ENCODE assay signal across 23 cellular contexts in the genomic region with DNA sequence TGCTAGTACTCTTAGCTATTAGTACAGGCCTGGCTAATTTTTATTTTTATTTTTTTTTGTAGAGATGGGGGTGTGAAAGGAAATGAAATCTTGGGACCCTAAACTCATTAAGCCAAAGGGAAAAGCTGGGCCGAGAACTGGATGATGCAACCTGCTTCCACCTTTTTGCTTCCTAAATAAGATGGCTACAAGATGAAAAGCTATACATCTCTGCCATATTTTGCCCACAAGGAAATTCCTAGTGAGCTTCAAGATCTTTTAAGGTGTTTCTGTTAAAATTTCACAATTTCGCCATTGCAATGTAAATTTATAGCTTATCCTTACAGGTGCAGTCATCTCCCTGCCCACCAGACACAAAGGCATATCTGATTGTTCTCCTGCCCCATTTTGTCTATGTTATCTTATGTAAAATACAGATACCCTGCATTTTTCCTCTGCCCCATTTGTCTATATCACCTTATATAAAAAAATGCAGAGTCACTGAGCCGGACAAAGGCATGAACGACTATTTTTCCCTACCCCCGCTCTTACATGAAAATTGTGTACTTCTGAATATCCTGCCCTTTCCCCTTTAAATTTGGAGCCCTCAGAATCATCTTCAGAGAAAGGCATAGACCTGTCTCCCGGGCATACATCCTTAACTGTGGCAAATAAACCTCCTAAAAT.
"Had no signal": no experiment of that assay in that cellular context is flagged by ENCODE, and none has a peak within 500 bp of the region (broad histone marks: within the 10 kb centered on the region; RNA-seq: fewer than 3 reads in every experiment).

No MANE protein-coding gene starts in this region.

- H3K9me2 ChIP-seq: SK-N-SH had no signal

- H3K27me3 ChIP-seq: breast epithelium, MG63, SJCRH30 had no signal

- H3K4me3 Mint-ChIP-seq: activated CD8-positive, alpha-beta T cell treated with anti-CD3 and anti-CD28 coated beads for 36 hours; activated naive CD4-positive, alpha-beta T cell treated with anti-CD3 and anti-CD28 coated beads, Interleukin-2, amount 50 U/mL, for 24 hours had no signal

- H3K27ac ChIP-seq: KMS-11, SJCRH30, VCaP had no signal

- H3K9me3 ChIP-seq: breast epithelium, MG63, SJCRH30, SK-N-SH had no signal

- H3K9me3 Mint-ChIP-seq: activated CD8-positive, alpha-beta T cell treated with anti-CD3 and anti-CD28 coated beads for 36 hours; activated naive CD4-positive, alpha-beta T cell treated with anti-CD3 and anti-CD28 coated beads, Interleukin-2, amount 50 U/mL, for 24 hours had no signal

- H3K4me3 ChIP-seq: breast epithelium, MG63, SJCRH30 had no signal

- H3K9ac ChIP-seq: KMS-11, SK-N-SH had no signal

- DNase-seq: activated CD4-positive, alpha-beta T cell treated with anti-CD3 and anti-CD28 coated beads for 4 hours; activated CD8-positive, alpha-beta memory T cell treated with anti-CD3 and anti-CD28 coated beads, Interleukin-2, amount 50 U/mL, for 48 hours; activated CD8-positive, alpha-beta T cell treated with anti-CD3 and anti-CD28 coated beads for 36 hours; activated T-cell treated with anti-CD3 and anti-CD28 coated beads, Interleukin-2, amount 50 U/mL, for 1 hour; aorta; caudate nucleus; MG63; MV-4-11; NCI-H1105; NCI-H1436; NCI-H1694 treated with DMSO at 0.1 percent for 48 hours; NCI-H2081; NCI-H510A treated with DMSO at 0.1 percent for 48 hours; NCI-H69; Right ventricle myocardium superior; SJCRH30; SK-N-SH; T-helper 1 cell had no signal

- H3K36me3 Mint-ChIP-seq: activated naive CD4-positive, alpha-beta T cell treated with anti-CD3 and anti-CD28 coated beads, Interleukin-2, amount 50 U/mL, for 24 hours had no signal

- H3K4me2 ChIP-seq: KMS-11, SK-N-SH had no signal

- H3K27ac Mint-ChIP-seq: activated CD8-positive, alpha-beta T cell treated with anti-CD3 and anti-CD28 coated beads for 36 hours; activated naive CD4-positive, alpha-beta T cell treated with anti-CD3 and anti-CD28 coated beads, Interleukin-2, amount 50 U/mL, for 24 hours had no signal

- H3K36me3 ChIP-seq: breast epithelium, SJCRH30 had no signal

- H3K27me3 Mint-ChIP-seq: activated CD8-positive, alpha-beta T cell treated with anti-CD3 and anti-CD28 coated beads for 36 hours; activated naive CD4-positive, alpha-beta T cell treated with anti-CD3 and anti-CD28 coated beads, Interleukin-2, amount 50 U/mL, for 24 hours had no signal

- ATAC-seq: activated CD4-positive, CD25-positive, alpha-beta regulatory T cell treated with anti-CD3 and anti-CD28 coated beads, Interleukin-2, amount 50 U/mL, for 24 hours; activated CD8-positive, alpha-beta T cell treated with anti-CD3 and anti-CD28 coated beads for 36 hours had no signal

- H3K4me1 ChIP-seq: breast epithelium, SJCRH30 had no signal

- H3K4me1 Mint-ChIP-seq: activated naive CD4-positive, alpha-beta T cell treated with anti-CD3 and anti-CD28 coated beads, Interleukin-2, amount 50 U/mL, for 24 hours had no signal
